Comparison of ENCODE assay signal across 9 cellular contexts in genomic region chr9:107504585-107505455, GRCh38. TPM values are rescaled to one million over a fixed set of nuclear protein-coding genes. Genes with fewer than 3 reads are reported as not detected.
DNase-seq lines count a peak whose midpoint lies in the region; ATAC-seq, FAIRE-seq and TF ChIP-seq lines count a peak whose summit lies in the region.
"Had no signal": no experiment of that assay in that cellular context is flagged by ENCODE, and none has a peak within 500 bp of the region (broad histone marks: within the 10 kb centered on the region; RNA-seq: fewer than 3 reads in every experiment).

No MANE protein-coding gene starts in this region.

- no peak overlapping the region for H3K9ac ChIP-seq in fibroblast of lung (ENCODE audit: insufficient read depth, low read length)
- no peak overlapping the region for H3K9ac ChIP-seq in Karpas-422 (ENCODE audit: low read length)

- H4K20me1 ChIP-seq in fibroblast of lung (ENCODE audit: control insufficient read depth, extremely low read depth, insufficient read depth, low read length) (no peaks in the 10 kb centered on the region), Karpas-422 (ENCODE audit: insufficient read depth, low read depth, low read length) (no peaks in the 10 kb centered on the region)

- intact Hi-C loops in sciatic nerve (cut with DNase I) = no loop called here

- H3K4me1 ChIP-seq in fibroblast of lung (ENCODE audit: control insufficient read depth, extremely low read depth, insufficient read depth, low read length) (peaks cover 10% of the 10 kb centered on the region), Karpas-422 (ENCODE audit: low read length) (no peaks in the 10 kb centered on the region)

- peak; percentile 84 for ATAC-seq in sciatic nerve
- ATAC-seq: activated CD8-positive, alpha-beta T cell treated with anti-CD3 and anti-CD28 coated beads, Interleukin-2, amount 10 ng/mL, durations not matched to agents 7 days and 5 days had no signal

- H2AFZ ChIP-seq in fibroblast of lung (ENCODE audit: low read length) (no peak overlapping the region), Karpas-422 (ENCODE audit: low read length) (no peak overlapping the region)

- H3K4me2 ChIP-seq in fibroblast of lung (ENCODE audit: extremely low read depth, insufficient read depth, low read length) = peak overlapping the region; percentile 27
- no peak overlapping the region for H3K4me2 ChIP-seq in Karpas-422 (ENCODE audit: low read depth, low read length, poor library complexity, severe bottlenecking)

- H3K27me3 ChIP-seq in fibroblast of lung (ENCODE audit: control insufficient read depth, insufficient read depth, low read length) (no peaks in the 10 kb centered on the region), Karpas-422 (ENCODE audit: low read length) (peaks cover 3% of the 10 kb centered on the region; the same call in 1 of the 2 replicates)

- FAIRE-seq in RCC 7860 (lab: Jason Lieb, UNC) (peak; percentile 86), GM19239 (lab: Jason Lieb, UNC) (no peak)

- peak overlapping the region; percentile 75 for H3K27ac ChIP-seq in fibroblast of lung (ENCODE audit: insufficient read depth, low read length)
- no peak overlapping the region for H3K27ac ChIP-seq in Karpas-422 (ENCODE audit: low read length)

- no peaks in the 10 kb centered on the region for H3K36me3 ChIP-seq in fibroblast of lung (ENCODE audit: control insufficient read depth, insufficient read depth, low read length)
- H3K36me3 ChIP-seq in Karpas-422 (ENCODE audit: insufficient read depth, low read length) = no peaks in the 10 kb centered on the region

- H3K4me3 ChIP-seq in fibroblast of lung (replicated peaks in 1 of 4; ENCODE audit: control extremely low read depth in 1 of 4, insufficient read depth in 1 of 4, low read depth in 3 of 4, low read length in 4 of 4) (no peak overlapping the region), Karpas-422 (ENCODE audit: low read length) (no peak overlapping the region)

- no peaks in the 10 kb centered on the region for H3K79me2 ChIP-seq in fibroblast of lung (ENCODE audit: control insufficient read depth, insufficient read depth, low read length)
- no peaks in the 10 kb centered on the region for H3K79me2 ChIP-seq in Karpas-422 (ENCODE audit: low read length)

- TF ChIP-seq CTCF in fibroblast of lung (conservative IDR thresholded peaks at IDR 0.05 in 1 of 2, IDR thresholded peaks at IDR 0.05 in 1 of 2; ENCODE audit: low read depth in 1 of 2, low read length in 2 of 2) = no peak

- H3K9me3 ChIP-seq in fibroblast of lung (ENCODE audit: control insufficient read depth, insufficient read depth, low read depth, low read length) (no peaks in the 10 kb centered on the region), Karpas-422 (ENCODE audit: low read length) (no peaks in the 10 kb centered on the region)

- no peaks in the 10 kb centered on the region for H3K9me2 ChIP-seq in Karpas-422 (replicated peaks; ENCODE audit: insufficient read depth, low read length)

- DNase-seq in GM03348 (ENCODE audit: low spot score) = peak; percentile 76
- DNase-seq in RCC 7860 (ENCODE audit: low spot score) = peak; percentile 74
- DNase-seq in fibroblast of lung (ENCODE audit: low read depth in 2 of 2) = peak; percentile 83 to 94
- no peak for DNase-seq in sciatic nerve (ENCODE audit: low spot score)
- no peak for DNase-seq in Karpas-422
- no peak for DNase-seq in UCSD-AML1 (lab: John Stamatoyannopoulos, UW; ENCODE audit: unreplicated experiment)
- no peak for DNase-seq in GM19239 (ENCODE audit: insufficient read length, low spot score)
- no peak for DNase-seq in T-helper 1 cell
- DNase-seq: activated CD8-positive, alpha-beta T cell treated with anti-CD3 and anti-CD28 coated beads, Interleukin-2, amount 10 ng/mL, durations not matched to agents 7 days and 5 days had no signal

RNA-seq across cellular contexts. Expression of gene KLF4, which starts 15.3 kb away (rescaled TPM):
- total RNA-seq in fibroblast of lung (22.9 and 32.7 TPM in 2 replicates), sciatic nerve (63.8 TPM)
- 10.3 and 28.0 TPM in 2 replicates for polyA plus RNA-seq in fibroblast of lung
- 14.2 and 38.4 TPM in 2 replicates for polyA plus RNA-seq in fibroblast of lung (2012)
- 5.0 and 10.7 TPM in 2 replicates for polyA minus RNA-seq in fibroblast of lung (ENCODE audit: low replicate concordance)
- not detected in 2 replicates for total RNA-seq in Karpas-422 (2014; rRNA removed; shearing (Covaris generic); ENCODE audit: low replicate concordance)

Comparison
In these comparisons a context has a peak if more than half of its experiments do, and no peak if none do; other contexts are left out.
1. DNase-seq: peak in GM03348 (single experiment), RCC 7860 (single experiment) and fibroblast of lung (2 of 2); none in sciatic nerve (single experiment), Karpas-422 (single experiment), UCSD-AML1 (single experiment), GM19239 (single experiment) and T-helper 1 cell (0 of 5).
2. RNA of gene KLF4, which starts 15.3 kb away (total RNA-seq): 63.8 TPM in sciatic nerve (single experiment) and 22.9 to 32.7 TPM in fibroblast of lung; not detected in Karpas-422; every median in the first group is over 10 times any median in the second.